In genomic region chr6:156111913-156112312, GRCh38 we compare ENCODE assay signal across 18 cellular contexts.
"Had no signal": no experiment of that assay in that cellular context is flagged by ENCODE, and none has a peak within 500 bp of the region (broad histone marks: within the 10 kb centered on the region; RNA-seq: fewer than 3 reads in every experiment).

No MANE protein-coding gene starts in this region.

- H3K27ac ChIP-seq: dorsolateral prefrontal cortex, left lung, lower lobe of right lung, ovary, right atrium auricular region, thyroid gland, upper lobe of right lung, vagina had no signal

- H3K36me3 Mint-ChIP-seq: mesothelial cell of epicardium, natural killer cell had no signal

- H3K27me3 Mint-ChIP-seq: memory B cell had no signal

- H3K4me1 Mint-ChIP-seq: mesothelial cell of epicardium, natural killer cell had no signal

- H3K27me3 ChIP-seq: left lung, ovary, right atrium auricular region, thyroid gland, upper lobe of right lung, vagina had no signal

- DNase-seq: cortex of kidney; dorsolateral prefrontal cortex; effector CD8-positive, alpha-beta T cell; islet precursor cell; left lung; lower lobe of right lung; natural killer cell; small intestine; stimulated activated CD4-positive, alpha-beta T cell treated with anti-CD3 and anti-CD28 coated beads, Interleukin-12 subunit alpha, Interleukin-12 subunit beta, amount 100 ng/mL, for 4 hours; stimulated activated naive CD4-positive, alpha-beta T cell treated with Interleukin-2 at 50 U/mL for 16 hours; thyroid gland; upper lobe of right lung had no signal

- H3K36me3 ChIP-seq: left lung, lower lobe of right lung, ovary, right atrium auricular region, thyroid gland, upper lobe of right lung, vagina had no signal

- H3K9me3 ChIP-seq: left lung, lower lobe of right lung, ovary, right atrium auricular region, thyroid gland, upper lobe of right lung, vagina had no signal

- H3K4me3 Mint-ChIP-seq: memory B cell, mesothelial cell of epicardium, natural killer cell, neural crest cell had no signal

- H3K4me3 ChIP-seq: dorsolateral prefrontal cortex, left lung, lower lobe of right lung, ovary, right atrium auricular region, thyroid gland, upper lobe of right lung, vagina had no signal

- H3K4me1 ChIP-seq: left lung, lower lobe of right lung, right atrium auricular region, thyroid gland, upper lobe of right lung, vagina had no signal

- H3K9me3 Mint-ChIP-seq: memory B cell, mesothelial cell of epicardium, neural crest cell had no signal

- H3K27ac Mint-ChIP-seq: memory B cell, mesothelial cell of epicardium, natural killer cell had no signal

- ATAC-seq: left lung, lower lobe of right lung, natural killer cell, upper lobe of right lung had no signal
